Comparison of ENCODE assay signal across 1 cellular context in genomic region chr5:150001660-150002493, GRCh38.
TF ChIP-seq lines count a peak whose summit lies in the region.

No MANE protein-coding gene starts in this region.

TF ChIP-seq in HepG2, 621 proteins besides CTCF, POLR2A, EP300 and RAD21 (continued from another document and continues in another):
- TF ChIP-seq ZHX1 (CRISPR knock-in tag; IDR thresholded peaks at IDR 0.05; ENCODE audit: low read depth) (no peak), ZKSCAN8 (CRISPR knock-in tag; IDR thresholded peaks at IDR 0.05; ENCODE audit: borderline replicate concordance) (no peak), ZNF790 (CRISPR knock-in tag; IDR thresholded peaks at IDR 0.05; ENCODE audit: borderline replicate concordance) (no peak), SAP130 (CRISPR knock-in tag; IDR thresholded peaks at IDR 0.05; ENCODE audit: low read depth) (peak; percentile 60), U2AF2 (IDR thresholded peaks at IDR 0.05; ENCODE audit: low read depth, low read length) (no peak), HDAC2 (CRISPR knock-in tag; IDR thresholded peaks at IDR 0.05) (no peak; the same call in 1 of the 2 replicates), ZFX (CRISPR knock-in tag; IDR thresholded peaks at IDR 0.05; ENCODE audit: low read depth) (no peak), ZNF547 (CRISPR knock-in tag; IDR thresholded peaks at IDR 0.05) (no peak), FOXO1 (CRISPR knock-in tag; IDR thresholded peaks at IDR 0.05) (no peak), NCOA1 (CRISPR knock-in tag; IDR thresholded peaks at IDR 0.05) (no peak), ZNF256 (CRISPR knock-in tag; conservative IDR thresholded peaks at IDR 0.05) (no peak), NR2F6 (IDR thresholded peaks at IDR 0.05) (no peak), NR2F6 (CRISPR knock-in tag; IDR thresholded peaks at IDR 0.05) (0 out of 2 replicates have a peak, but pooled peaks have one; percentile 12), ZNF709 (CRISPR knock-in tag; IDR thresholded peaks at IDR 0.05) (no peak), ZIK1 (CRISPR knock-in tag; IDR thresholded peaks at IDR 0.05; ENCODE audit: borderline replicate concordance, low read depth) (no peak; the same call in 1 of the 2 replicates), MAFG (CRISPR knock-in tag; IDR thresholded peaks at IDR 0.05) (no peak), HOXA5 (CRISPR knock-in tag; IDR thresholded peaks at IDR 0.05) (no peak), HES4 (CRISPR knock-in tag; IDR thresholded peaks at IDR 0.05; ENCODE audit: borderline replicate concordance) (no peak), NR2F1 (CRISPR knock-in tag; IDR thresholded peaks at IDR 0.05) (no peak), ZNF543 (CRISPR knock-in tag; IDR thresholded peaks at IDR 0.05) (no peak), ZNF274 (CRISPR knock-in tag; IDR thresholded peaks at IDR 0.05) (no peak), TP53 (CRISPR knock-in tag; conservative IDR thresholded peaks at IDR 0.05) (no peak), GZF1 (CRISPR knock-in tag; IDR thresholded peaks at IDR 0.05) (no peak), STAG1 (CRISPR knock-in tag; IDR thresholded peaks at IDR 0.05) (peak; percentile 41; the same call in 1 of the 2 replicates), ZFP36 (IDR thresholded peaks at IDR 0.05; ENCODE audit: borderline replicate concordance, low read depth, low read length, partially characterized antibody) (no peak), ZNF264 (CRISPR knock-in tag; IDR thresholded peaks at IDR 0.05) (0 out of 2 replicates have a peak, but pooled peaks have one; percentile 20), ELF1 (CRISPR knock-in tag; IDR thresholded peaks at IDR 0.05) (no peak), ZNF10 (CRISPR knock-in tag; IDR thresholded peaks at IDR 0.05; ENCODE audit: borderline replicate concordance, low read depth) (no peak), ZNF761 (CRISPR knock-in tag; conservative IDR thresholded peaks at IDR 0.05) (no peak), ARNT2 (CRISPR knock-in tag; IDR thresholded peaks at IDR 0.05; ENCODE audit: low read depth) (no peak), ZC3H4 (CRISPR knock-in tag; IDR thresholded peaks at IDR 0.05; ENCODE audit: borderline replicate concordance) (no peak), ZNF260 (CRISPR knock-in tag; IDR thresholded peaks at IDR 0.05; ENCODE audit: borderline replicate concordance, low read depth) (no peak), ZBTB3 (CRISPR knock-in tag; IDR thresholded peaks at IDR 0.05; ENCODE audit: borderline replicate concordance, low read depth) (no peak), ZSCAN9 (CRISPR knock-in tag; IDR thresholded peaks at IDR 0.05; ENCODE audit: borderline replicate concordance) (no peak), CBX5 (CRISPR knock-in tag; IDR thresholded peaks at IDR 0.05; ENCODE audit: borderline replicate concordance) (no peak), ZMYM2 (CRISPR knock-in tag; IDR thresholded peaks at IDR 0.05) (no peak), MAF1 (CRISPR knock-in tag; IDR thresholded peaks at IDR 0.05; ENCODE audit: borderline replicate concordance) (no peak), ZNF282 (IDR thresholded peaks at IDR 0.05; ENCODE audit: partially characterized antibody) (no peak), DPF2 (CRISPR knock-in tag; IDR thresholded peaks at IDR 0.05; ENCODE audit: borderline replicate concordance, low read depth) (no peak), ZNF652 (CRISPR knock-in tag; IDR thresholded peaks at IDR 0.05; ENCODE audit: borderline replicate concordance, low read depth) (no peak), PITX1 (CRISPR knock-in tag; IDR thresholded peaks at IDR 0.05) (no peak), ZNF616 (CRISPR knock-in tag; IDR thresholded peaks at IDR 0.05; ENCODE audit: low read depth) (no peak), ELF4 (CRISPR knock-in tag; IDR thresholded peaks at IDR 0.05; ENCODE audit: borderline replicate concordance) (no peak), SALL1 (CRISPR knock-in tag; IDR thresholded peaks at IDR 0.05) (0 out of 2 replicates have a peak, but pooled peaks have one; percentile 20), ZNF280D (CRISPR knock-in tag; IDR thresholded peaks at IDR 0.05) (0 out of 2 replicates have a peak, but pooled peaks have one; percentile 28), CEBPB (IDR thresholded peaks at IDR 0.05; ENCODE audit: borderline replicate concordance, low read depth, low read length) (peak; percentile 25; the same call in 1 of the 2 replicates), ZNF619 (CRISPR knock-in tag; IDR thresholded peaks at IDR 0.05) (no peak), TRIM24 (CRISPR knock-in tag; IDR thresholded peaks at IDR 0.05) (no peak), THAP11 (CRISPR knock-in tag; IDR thresholded peaks at IDR 0.05) (0 out of 2 replicates have a peak, but pooled peaks have one; percentile 24), ZNF138 (CRISPR knock-in tag; IDR thresholded peaks at IDR 0.05; ENCODE audit: low read depth) (no peak), TARDBP (CRISPR knock-in tag; IDR thresholded peaks at IDR 0.05) (no peak), PAF1 (CRISPR knock-in tag; IDR thresholded peaks at IDR 0.05) (no peak), CBX1 (IDR thresholded peaks at IDR 0.05; ENCODE audit: low read depth) (no peak), CEBPG (CRISPR knock-in tag; IDR thresholded peaks at IDR 0.05) (no peak), MATR3 (CRISPR knock-in tag; IDR thresholded peaks at IDR 0.05) (no peak)
- TF ChIP-seq, protein P1, sequence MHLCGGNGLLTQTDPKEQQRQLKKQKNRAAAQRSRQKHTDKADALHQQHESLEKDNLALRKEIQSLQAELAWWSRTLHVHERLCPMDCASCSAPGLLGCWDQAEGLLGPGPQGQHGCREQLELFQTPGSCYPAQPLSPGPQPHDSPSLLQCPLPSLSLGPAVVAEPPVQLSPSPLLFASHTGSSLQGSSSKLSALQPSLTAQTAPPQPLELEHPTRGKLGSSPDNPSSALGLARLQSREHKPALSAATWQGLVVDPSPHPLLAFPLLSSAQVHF (CRISPR knock-in tag; IDR thresholded peaks at IDR 0.05), result no peak
- TF ChIP-seq, protein P2, sequence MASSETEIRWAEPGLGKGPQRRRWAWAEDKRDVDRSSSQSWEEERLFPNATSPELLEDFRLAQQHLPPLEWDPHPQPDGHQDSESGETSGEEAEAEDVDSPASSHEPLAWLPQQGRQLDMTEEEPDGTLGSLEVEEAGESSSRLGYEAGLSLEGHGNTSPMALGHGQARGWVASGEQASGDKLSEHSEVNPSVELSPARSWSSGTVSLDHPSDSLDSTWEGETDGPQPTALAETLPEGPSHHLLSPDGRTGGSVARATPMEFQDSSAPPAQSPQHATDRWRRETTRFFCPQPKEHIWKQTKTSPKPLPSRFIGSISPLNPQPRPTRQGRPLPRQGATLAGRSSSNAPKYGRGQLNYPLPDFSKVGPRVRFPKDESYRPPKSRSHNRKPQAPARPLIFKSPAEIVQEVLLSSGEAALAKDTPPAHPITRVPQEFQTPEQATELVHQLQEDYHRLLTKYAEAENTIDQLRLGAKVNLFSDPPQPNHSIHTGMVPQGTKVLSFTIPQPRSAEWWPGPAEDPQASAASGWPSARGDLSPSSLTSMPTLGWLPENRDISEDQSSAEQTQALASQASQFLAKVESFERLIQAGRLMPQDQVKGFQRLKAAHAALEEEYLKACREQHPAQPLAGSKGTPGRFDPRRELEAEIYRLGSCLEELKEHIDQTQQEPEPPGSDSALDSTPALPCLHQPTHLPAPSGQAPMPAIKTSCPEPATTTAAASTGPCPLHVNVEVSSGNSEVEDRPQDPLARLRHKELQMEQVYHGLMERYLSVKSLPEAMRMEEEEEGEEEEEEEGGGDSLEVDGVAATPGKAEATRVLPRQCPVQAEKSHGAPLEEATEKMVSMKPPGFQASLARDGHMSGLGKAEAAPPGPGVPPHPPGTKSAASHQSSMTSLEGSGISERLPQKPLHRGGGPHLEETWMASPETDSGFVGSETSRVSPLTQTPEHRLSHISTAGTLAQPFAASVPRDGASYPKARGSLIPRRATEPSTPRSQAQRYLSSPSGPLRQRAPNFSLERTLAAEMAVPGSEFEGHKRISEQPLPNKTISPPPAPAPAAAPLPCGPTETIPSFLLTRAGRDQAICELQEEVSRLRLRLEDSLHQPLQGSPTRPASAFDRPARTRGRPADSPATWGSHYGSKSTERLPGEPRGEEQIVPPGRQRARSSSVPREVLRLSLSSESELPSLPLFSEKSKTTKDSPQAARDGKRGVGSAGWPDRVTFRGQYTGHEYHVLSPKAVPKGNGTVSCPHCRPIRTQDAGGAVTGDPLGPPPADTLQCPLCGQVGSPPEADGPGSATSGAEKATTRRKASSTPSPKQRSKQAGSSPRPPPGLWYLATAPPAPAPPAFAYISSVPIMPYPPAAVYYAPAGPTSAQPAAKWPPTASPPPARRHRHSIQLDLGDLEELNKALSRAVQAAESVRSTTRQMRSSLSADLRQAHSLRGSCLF (CRISPR knock-in tag; IDR thresholded peaks at IDR 0.05; ENCODE audit: borderline replicate concordance), result no peak
- TF ChIP-seq, protein P3, sequence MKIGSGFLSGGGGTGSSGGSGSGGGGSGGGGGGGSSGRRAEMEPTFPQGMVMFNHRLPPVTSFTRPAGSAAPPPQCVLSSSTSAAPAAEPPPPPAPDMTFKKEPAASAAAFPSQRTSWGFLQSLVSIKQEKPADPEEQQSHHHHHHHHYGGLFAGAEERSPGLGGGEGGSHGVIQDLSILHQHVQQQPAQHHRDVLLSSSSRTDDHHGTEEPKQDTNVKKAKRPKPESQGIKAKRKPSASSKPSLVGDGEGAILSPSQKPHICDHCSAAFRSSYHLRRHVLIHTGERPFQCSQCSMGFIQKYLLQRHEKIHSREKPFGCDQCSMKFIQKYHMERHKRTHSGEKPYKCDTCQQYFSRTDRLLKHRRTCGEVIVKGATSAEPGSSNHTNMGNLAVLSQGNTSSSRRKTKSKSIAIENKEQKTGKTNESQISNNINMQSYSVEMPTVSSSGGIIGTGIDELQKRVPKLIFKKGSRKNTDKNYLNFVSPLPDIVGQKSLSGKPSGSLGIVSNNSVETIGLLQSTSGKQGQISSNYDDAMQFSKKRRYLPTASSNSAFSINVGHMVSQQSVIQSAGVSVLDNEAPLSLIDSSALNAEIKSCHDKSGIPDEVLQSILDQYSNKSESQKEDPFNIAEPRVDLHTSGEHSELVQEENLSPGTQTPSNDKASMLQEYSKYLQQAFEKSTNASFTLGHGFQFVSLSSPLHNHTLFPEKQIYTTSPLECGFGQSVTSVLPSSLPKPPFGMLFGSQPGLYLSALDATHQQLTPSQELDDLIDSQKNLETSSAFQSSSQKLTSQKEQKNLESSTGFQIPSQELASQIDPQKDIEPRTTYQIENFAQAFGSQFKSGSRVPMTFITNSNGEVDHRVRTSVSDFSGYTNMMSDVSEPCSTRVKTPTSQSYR (CRISPR knock-in tag; IDR thresholded peaks at IDR 0.05; ENCODE audit: borderline replicate concordance), result no peak
- TF ChIP-seq, protein P4, sequence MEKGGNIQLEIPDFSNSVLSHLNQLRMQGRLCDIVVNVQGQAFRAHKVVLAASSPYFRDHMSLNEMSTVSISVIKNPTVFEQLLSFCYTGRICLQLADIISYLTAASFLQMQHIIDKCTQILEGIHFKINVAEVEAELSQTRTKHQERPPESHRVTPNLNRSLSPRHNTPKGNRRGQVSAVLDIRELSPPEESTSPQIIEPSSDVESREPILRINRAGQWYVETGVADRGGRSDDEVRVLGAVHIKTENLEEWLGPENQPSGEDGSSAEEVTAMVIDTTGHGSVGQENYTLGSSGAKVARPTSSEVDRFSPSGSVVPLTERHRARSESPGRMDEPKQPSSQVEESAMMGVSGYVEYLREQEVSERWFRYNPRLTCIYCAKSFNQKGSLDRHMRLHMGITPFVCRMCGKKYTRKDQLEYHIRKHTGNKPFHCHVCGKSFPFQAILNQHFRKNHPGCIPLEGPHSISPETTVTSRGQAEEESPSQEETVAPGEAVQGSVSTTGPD (CRISPR knock-in tag; IDR thresholded peaks at IDR 0.05), result no peak
- TF ChIP-seq, protein P5, sequence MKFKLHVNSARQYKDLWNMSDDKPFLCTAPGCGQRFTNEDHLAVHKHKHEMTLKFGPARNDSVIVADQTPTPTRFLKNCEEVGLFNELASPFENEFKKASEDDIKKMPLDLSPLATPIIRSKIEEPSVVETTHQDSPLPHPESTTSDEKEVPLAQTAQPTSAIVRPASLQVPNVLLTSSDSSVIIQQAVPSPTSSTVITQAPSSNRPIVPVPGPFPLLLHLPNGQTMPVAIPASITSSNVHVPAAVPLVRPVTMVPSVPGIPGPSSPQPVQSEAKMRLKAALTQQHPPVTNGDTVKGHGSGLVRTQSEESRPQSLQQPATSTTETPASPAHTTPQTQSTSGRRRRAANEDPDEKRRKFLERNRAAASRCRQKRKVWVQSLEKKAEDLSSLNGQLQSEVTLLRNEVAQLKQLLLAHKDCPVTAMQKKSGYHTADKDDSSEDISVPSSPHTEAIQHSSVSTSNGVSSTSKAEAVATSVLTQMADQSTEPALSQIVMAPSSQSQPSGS (CRISPR knock-in tag; IDR thresholded peaks at IDR 0.05), result 0 out of 2 replicates have a peak, but pooled peaks have one; percentile 18
